ENCODE assay signal across 22 cellular contexts in genomic region chr1:86747304-86747703, GRCh38. TPM values are rescaled to one million over a fixed set of nuclear protein-coding genes. Genes with fewer than 3 reads are reported as not detected.
DNase-seq lines count a peak whose midpoint lies in the region; ATAC-seq and TF ChIP-seq lines count a peak whose summit lies in the region.
"Had no signal": no experiment of that assay in that cellular context is flagged by ENCODE, and none has a peak within 500 bp of the region (broad histone marks: within the 10 kb centered on the region; RNA-seq: fewer than 3 reads in every experiment).

No MANE protein-coding gene starts in this region.

- ATAC-seq in Right ventricle myocardium inferior (peak; percentile 39), right cardiac atrium (peak; percentile 29 to 36)

- H3K36me3 ChIP-seq in right atrium auricular region (peaks cover 31% of the 10 kb centered on the region), cardiac muscle cell (peaks cover 24% of the 10 kb centered on the region)

- H3K4me1 Mint-ChIP-seq in MCF 10A (ENCODE audit: insufficient read depth, unreplicated experiment) = no peaks in the 10 kb centered on the region

- H3K9me3 Mint-ChIP-seq in MCF 10A (ENCODE audit: unreplicated experiment) = no peaks in the 10 kb centered on the region

- no TSS peak for BruUV-seq in MCF 10A (replicated peaks; lab: Mats Ljungman, UMichigan)

- no peak overlapping the region for H3K27ac ChIP-seq in right atrium auricular region
- peak overlapping the region; percentile 49 for H3K27ac ChIP-seq in cardiac muscle cell
- no peak overlapping the region for H3K27ac ChIP-seq in right cardiac atrium (ENCODE audit: low read length)
- H3K27ac ChIP-seq: 22Rv1, GM23248, PC-9 had no signal

- 57% methylated on average over 1 of the region's 1 CpG for WGBS in right cardiac atrium

- H3K36me3 Mint-ChIP-seq in MCF 10A (ENCODE audit: insufficient read depth, unreplicated experiment) = peaks cover 52% of the 10 kb centered on the region

- H3K27me3 ChIP-seq in right atrium auricular region (no peaks in the 10 kb centered on the region), cardiac muscle cell (no peaks in the 10 kb centered on the region), right cardiac atrium (ENCODE audit: control insufficient read depth, insufficient read depth) (no peaks in the 10 kb centered on the region)
- H3K27me3 ChIP-seq: MG63 had no signal

- DNase-seq in Right ventricle myocardium inferior (ENCODE audit: missing footprints) (no peak), right atrium auricular region (ENCODE audit: low spot score) (no peak), cardiac muscle cell (ENCODE audit: low read depth in 1 of 2, low spot score in 1 of 2) (no peak), right cardiac atrium (no peak), NCI-H1694 (lab: John Stamatoyannopoulos, UW) (no peak), NOMO-1 treated with DMSO at 0.1 percent for 48 hours (lab: John Stamatoyannopoulos, UW; ENCODE audit: unreplicated experiment) (no peak), MCF 10A (ENCODE audit: unreplicated experiment) (no peak)
- DNase-seq: GM23248; H7; KBM-7; MG63; NCI-H1105 treated with DMSO at 0.1 percent for 48 hours; NCI-H146; NCI-H2029; NCI-H446 treated with DMSO at 0.1 percent for 48 hours; NCI-H526; NCI-H82; NK-92 treated with Interleukin-12 subunit alpha and Interleukin-12 subunit beta, amount 100 ng/mL, for 24 hours; PC-9; RPMI8226; SHP77 treated with DMSO at 0.1 percent for 48 hours had no signal

- H3K27ac Mint-ChIP-seq in MCF 10A (ENCODE audit: low read depth, unreplicated experiment) = no peak overlapping the region

- no peak overlapping the region for H3K4me3 Mint-ChIP-seq in MCF 10A (ENCODE audit: unreplicated experiment)

- H3K4me1 ChIP-seq in right atrium auricular region (peaks cover 0 to 8% of the 10 kb centered on the region in 2 donors), cardiac muscle cell (ENCODE audit: low read depth) (peaks cover 8% of the 10 kb centered on the region), right cardiac atrium (ENCODE audit: control insufficient read depth, insufficient read depth, low read length) (no peaks in the 10 kb centered on the region)

- no peak for TF ChIP-seq CTCF in right atrium auricular region (IDR thresholded peaks at IDR 0.05)
- TF ChIP-seq CTCF in cardiac muscle cell (IDR thresholded peaks at IDR 0.05; ENCODE audit: low read depth, low read length) = no peak
- no peak for TF ChIP-seq CTCF in MCF 10A (IDR thresholded peaks at IDR 0.05; ENCODE audit: unreplicated experiment)

- POLR2A ChIA-PET in MCF 10A (lab: Yijun Ruan, JAX) = interaction anchor here (0.9 kb wide), 1 partner anchor 10 kb away, joined by 3 read pairs; no protein-coding TSS in a partner anchor

- H3K9me3 ChIP-seq in right atrium auricular region (no peaks in the 10 kb centered on the region), cardiac muscle cell (ENCODE audit: low read depth) (no peaks in the 10 kb centered on the region), right cardiac atrium (ENCODE audit: control insufficient read depth, low read length) (no peaks in the 10 kb centered on the region)
- H3K9me3 ChIP-seq: MG63 had no signal

- no peak overlapping the region for H3K4me3 ChIP-seq in right atrium auricular region
- H3K4me3 ChIP-seq in cardiac muscle cell = no peak overlapping the region
- no peak overlapping the region for H3K4me3 ChIP-seq in right cardiac atrium (ENCODE audit: low read length)
- H3K4me3 ChIP-seq: GM23248, MG63, PC-9 had no signal

- intact Hi-C loops in Right ventricle myocardium inferior (cut with DNase I) = loop anchor here (10.0 kb wide), 1 partner anchor 243 kb away; no protein-coding TSS in a partner anchor
- intact Hi-C loops in right cardiac atrium (cut with DNase I) = no loop called here
- intact Hi-C loops in MCF 10A (cut with micrococcal nuclease) = no loop called here

- CTCF ChIA-PET in MCF 10A (lab: Yijun Ruan, JAX) = interaction anchor here (0.6 to 0.7 kb wide), 3 partner anchors 276 to 912 kb away, joined by 3 read pairs; no protein-coding TSS in a partner anchor

- no peaks in the 10 kb centered on the region for H3K27me3 Mint-ChIP-seq in MCF 10A (ENCODE audit: insufficient read depth, unreplicated experiment)

RNA-seq across cellular contexts. Expression of gene SH3GLB1, which starts 42.9 kb away (rescaled TPM):
- total RNA-seq in Right ventricle myocardium inferior (132 TPM), right atrium auricular region (10 to 100 TPM; 51.5 to 66.1 TPM), cardiac muscle cell (35.7 and 41.5 TPM in 2 replicates), right cardiac atrium (100 to 1,000 TPM in 3 of 4 donors, 10 to 100 TPM in 1; 99.2 to 103 (median 102) TPM), MCF 10A (2022) (108 and 123 TPM in 2 replicates)
- polyA plus RNA-seq in cardiac muscle cell (57.4 and 62.6 TPM in 2 replicates), right cardiac atrium (38.8 TPM)
